Comparison of ENCODE assay signal across 29 cellular contexts in the genomic region with DNA sequence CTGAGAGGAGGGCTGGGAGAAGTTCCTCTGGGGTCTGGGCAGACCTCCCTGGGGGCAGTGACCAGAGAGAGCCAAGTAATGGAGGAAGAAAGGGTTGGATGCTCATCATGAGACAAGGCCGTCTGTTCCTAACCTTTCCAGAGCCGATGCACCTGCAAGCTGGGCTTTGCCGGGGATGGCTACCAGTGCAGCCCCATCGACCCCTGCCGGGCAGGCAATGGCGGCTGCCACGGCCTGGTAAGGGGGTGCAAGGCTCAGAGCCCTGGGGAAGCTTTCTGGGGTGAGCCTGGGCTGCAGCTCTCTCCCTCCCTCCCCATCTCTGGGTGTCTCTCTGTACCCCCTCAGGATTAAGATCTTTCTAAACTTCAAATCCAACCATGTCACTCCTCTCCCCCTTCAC. TPM values are rescaled to one million over a fixed set of nuclear protein-coding genes. Genes with fewer than 3 reads are reported as not detected.
"Had no signal": no experiment of that assay in that cellular context is flagged by ENCODE, and none has a peak within 500 bp of the region (broad histone marks: within the 10 kb centered on the region; RNA-seq: fewer than 3 reads in every experiment).

No MANE protein-coding gene starts in this region.

- H3K4me1 ChIP-seq: colonic mucosa, esophagus squamous epithelium, foreskin keratinocyte, gastrocnemius medialis, gastroesophageal sphincter had no signal

- H3K27ac Mint-ChIP-seq: dendritic cell treated with granulocyte-macrophage colony-stimulating factor and Interleukin-4, amounts not matched to agents 40 ng/mL and 50 ng/mL, for 4 days; effector memory CD8-positive, alpha-beta T cell; endodermal cell had no signal

- H3K36me3 ChIP-seq: colonic mucosa, esophagus squamous epithelium, gastrocnemius medialis had no signal

- DNase-seq: colonic mucosa; cortex of kidney; dermis blood vessel endothelial cell; dorsolateral prefrontal cortex; effector CD4-positive, alpha-beta T cell; effector CD8-positive, alpha-beta T cell; effector memory CD4-positive, alpha-beta T cell; effector memory CD8-positive, alpha-beta T cell; endodermal cell; erythroblast; esophagus squamous epithelium; foreskin fibroblast; foreskin keratinocyte; foreskin melanocyte; gastrocnemius medialis; glutamatergic neuron; head of caudate nucleus; heart left ventricle; heart right ventricle had no signal

- H3K9me3 Mint-ChIP-seq: dendritic cell treated with granulocyte-macrophage colony-stimulating factor and Interleukin-4, amounts not matched to agents 40 ng/mL and 50 ng/mL, for 4 days; effector memory CD8-positive, alpha-beta T cell; endodermal cell had no signal

- H3K9me3 ChIP-seq: colonic mucosa, esophagus muscularis mucosa, esophagus squamous epithelium, gastrocnemius medialis, gastroesophageal sphincter, heart left ventricle, heart right ventricle had no signal

- H3K4me3 Mint-ChIP-seq: dendritic cell treated with granulocyte-macrophage colony-stimulating factor and Interleukin-4, amounts not matched to agents 40 ng/mL and 50 ng/mL, for 4 days; effector memory CD8-positive, alpha-beta T cell; endodermal cell had no signal

- H3K4me3 ChIP-seq: colonic mucosa, coronary artery, dorsolateral prefrontal cortex, esophagus muscularis mucosa, esophagus squamous epithelium, gastrocnemius medialis, gastroesophageal sphincter, heart left ventricle, heart right ventricle had no signal

- H3K27me3 Mint-ChIP-seq: dendritic cell treated with granulocyte-macrophage colony-stimulating factor and Interleukin-4, amounts not matched to agents 40 ng/mL and 50 ng/mL, for 4 days; effector memory CD8-positive, alpha-beta T cell had no signal

- H3K27ac ChIP-seq: colonic mucosa, coronary artery, dorsolateral prefrontal cortex, epithelial cell of prostate, esophagus muscularis mucosa, esophagus squamous epithelium, foreskin keratinocyte, gastrocnemius medialis, gastroesophageal sphincter, heart left ventricle, heart right ventricle had no signal

- H3K27me3 ChIP-seq: colonic mucosa, dorsolateral prefrontal cortex, esophagus muscularis mucosa, esophagus squamous epithelium, foreskin keratinocyte, gastrocnemius medialis, gastroesophageal sphincter, heart left ventricle, heart right ventricle had no signal

- FAIRE-seq: colon, endometrium, endothelial cell of umbilical vein, frontal cortex had no signal

RNA-seq across cellular contexts. Expression of a gene that starts 16.4 kb away (rescaled TPM):
- total RNA-seq: foreskin keratinocyte had no signal

RNA-seq across cellular contexts. Expression of a gene that starts 57.7 kb away (rescaled TPM):
- total RNA-seq: dermis blood vessel endothelial cell, endothelial cell of umbilical vein, foreskin keratinocyte, glomerular endothelial cell had no signal
